Comparison of ENCODE assay signal across 14 cellular contexts in the genomic region with DNA sequence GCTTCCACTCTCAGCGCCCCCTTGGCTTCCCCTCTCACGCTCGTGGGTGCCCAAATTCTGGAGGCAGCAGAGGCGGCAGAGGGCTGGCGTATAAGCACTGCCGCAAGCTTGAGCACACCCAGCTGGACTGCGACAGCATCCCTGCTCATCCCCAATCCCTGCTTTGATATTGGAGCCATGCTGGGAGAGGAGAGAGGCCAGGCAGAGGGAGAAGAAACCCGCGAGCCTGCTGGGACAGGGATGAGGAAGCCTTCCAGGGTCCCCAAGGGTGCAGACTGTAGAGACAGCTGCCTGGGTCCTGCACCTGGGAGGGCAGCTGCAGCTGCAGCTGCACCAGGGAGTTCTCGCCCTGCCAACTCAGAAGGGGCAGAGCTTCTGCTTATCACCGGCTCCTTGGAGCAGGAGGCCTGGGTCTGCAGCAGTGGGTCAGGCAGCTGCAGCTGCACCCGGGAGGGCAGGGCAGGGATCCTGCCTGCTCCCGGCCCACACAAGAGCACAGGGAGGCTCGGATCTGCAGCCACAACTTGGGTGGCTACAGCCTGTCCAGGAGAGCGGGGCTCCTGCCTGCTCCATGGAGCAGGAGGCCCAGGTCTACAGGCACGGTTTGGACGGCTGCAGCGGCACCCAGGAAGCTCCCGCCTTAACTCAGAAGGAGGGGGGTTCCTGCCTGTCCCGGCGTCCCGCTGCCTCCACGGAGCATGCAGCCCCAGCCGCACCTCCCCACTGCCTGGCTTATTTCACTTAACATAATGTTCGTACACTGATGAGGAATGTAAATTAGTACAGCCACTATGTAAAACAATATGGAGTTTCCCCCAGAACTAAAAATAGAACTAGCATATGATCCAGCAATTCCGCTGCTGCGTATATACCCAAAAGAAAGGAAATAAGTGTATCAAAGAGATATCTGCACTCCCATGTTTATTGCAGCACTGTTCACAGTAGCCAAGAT.
DNase-seq lines count a peak whose midpoint lies in the region; ATAC-seq lines count a peak whose summit lies in the region.
"Had no signal": no experiment of that assay in that cellular context is flagged by ENCODE, and none has a peak within 500 bp of the region (broad histone marks: within the 10 kb centered on the region; RNA-seq: fewer than 3 reads in every experiment).

No MANE protein-coding gene starts in this region.

- DNase-seq in NCI-H510A treated with DMSO at 0.1 percent for 48 hours (lab: John Stamatoyannopoulos, UW) (peak; percentile 62), NCI-H510A (lab: John Stamatoyannopoulos, UW) (no peak), SJSA1 (ENCODE audit: low read depth in 1 of 2, low spot score in 2 of 2) (peak in 1 of 2 experiments; percentile 5), myocyte (ENCODE audit: low read depth) (peak; percentile 30), COR-L47 (lab: John Stamatoyannopoulos, UW) (no peak)
- no peak for DNase-seq in activated naive CD4-positive, alpha-beta T cell (lab: John Stamatoyannopoulos, UW)
- DNase-seq: ACHN; activated CD4-positive, alpha-beta T cell treated with anti-CD3 and anti-CD28 coated beads for 36 hours; PC-3; posterior cingulate gyrus; stimulated activated CD4-positive, alpha-beta T cell treated with anti-CD3 and anti-CD28 coated beads, Interleukin-2, amount 100 ng/mL, for 48 hours; T-helper 17 cell had no signal

- no peaks in the 10 kb centered on the region for H3K27me3 ChIP-seq in SJSA1 (replicated peaks)

- H3K4me1 ChIP-seq in SJSA1 (replicated peaks) (peaks cover 9% of the 10 kb centered on the region; the same call in 1 of the 2 replicates), urinary bladder (ENCODE audit: insufficient read depth) (no peaks in the 10 kb centered on the region)

- H3K4me3 ChIP-seq in SJSA1 (0 out of 2 replicates have a peak overlapping the region, but pooled peaks have one; percentile 4), urinary bladder (ENCODE audit: low read depth, low read length) (peak overlapping the region; percentile 10)

- H3K9me3 ChIP-seq in SJSA1 (replicated peaks) = no peaks in the 10 kb centered on the region

- H3K27ac ChIP-seq in SJSA1 (no peak overlapping the region), urinary bladder (ENCODE audit: low read depth) (no peak overlapping the region)

- no peak for ATAC-seq in HG03439 (IDR thresholded peaks at IDR 0.05; ENCODE audit: unreplicated experiment)
- ATAC-seq: activated CD4-positive, alpha-beta T cell treated with anti-CD3 and anti-CD28 coated beads for 36 hours; PC-3; T-helper 17 cell had no signal

- 32% methylated on average over 27 of the region's 27 CpGs for WGBS in urinary bladder

- H3K36me3 ChIP-seq in SJSA1 = no peaks in the 10 kb centered on the region
- no peaks in the 10 kb centered on the region for H3K36me3 ChIP-seq in urinary bladder (ENCODE audit: insufficient read depth)

Comparison
In these comparisons a context has a peak if more than half of its experiments do, and no peak if none do; other contexts are left out.
1. DNase-seq: peak in NCI-H510A treated with DMSO at 0.1 percent for 48 hours (single experiment) and myocyte (single experiment); none in NCI-H510A (single experiment), COR-L47 (single experiment) and activated naive CD4-positive, alpha-beta T cell (0 of 4).